2 cellular contexts compared by ENCODE assay signal in genomic region chr15:34360298-34360697, GRCh38.
TF ChIP-seq lines count a peak whose summit lies in the region.

No MANE protein-coding gene starts in this region.

TF ChIP-seq in SK-N-SH treated with all-trans-retinoic acid at 6 μM for 48 hours, 23 proteins besides CTCF, POLR2A, EP300 and RAD21:
- TF ChIP-seq RARB (CRISPR knock-in tag; IDR thresholded peaks at IDR 0.05): no peak
- no peak for TF ChIP-seq ZNF565 (CRISPR knock-in tag; conservative IDR thresholded peaks at IDR 0.05; ENCODE audit: low read depth)
- no peak for TF ChIP-seq TCF4 (CRISPR knock-in tag; IDR thresholded peaks at IDR 0.05; ENCODE audit: borderline replicate concordance)
- no peak for TF ChIP-seq ARNTL (CRISPR knock-in tag; IDR thresholded peaks at IDR 0.05; ENCODE audit: borderline replicate concordance, low read depth)
- no peak for TF ChIP-seq TOX (CRISPR knock-in tag; IDR thresholded peaks at IDR 0.05; ENCODE audit: borderline replicate concordance)
- no peak for TF ChIP-seq ZC3H10 (CRISPR knock-in tag; IDR thresholded peaks at IDR 0.05)
- TF ChIP-seq CSDC2 (CRISPR knock-in tag; IDR thresholded peaks at IDR 0.05): no peak
- TF ChIP-seq PATZ1 (CRISPR knock-in tag; IDR thresholded peaks at IDR 0.05; ENCODE audit: borderline replicate concordance): no peak
- no peak for TF ChIP-seq GLIS3 (CRISPR knock-in tag; IDR thresholded peaks at IDR 0.05)
- no peak for TF ChIP-seq BACH2 (CRISPR knock-in tag; IDR thresholded peaks at IDR 0.05; ENCODE audit: borderline replicate concordance)
- no peak for TF ChIP-seq PPARA (CRISPR knock-in tag; IDR thresholded peaks at IDR 0.05; ENCODE audit: borderline replicate concordance)
- no peak for TF ChIP-seq ZNF70 (CRISPR knock-in tag; IDR thresholded peaks at IDR 0.05)
- no peak for TF ChIP-seq ESRRG (CRISPR knock-in tag; IDR thresholded peaks at IDR 0.05)

TF ChIP-seq in SK-N-SH, 30 proteins besides CTCF, POLR2A, EP300 and RAD21:
- no peak for TF ChIP-seq TCF12 (IDR thresholded peaks at IDR 0.05)
- TF ChIP-seq CHD2 (IDR thresholded peaks at IDR 0.05; ENCODE audit: low read length, partially characterized antibody): no peak
- TF ChIP-seq FOXM1 (IDR thresholded peaks at IDR 0.05; ENCODE audit: low read depth): no peak
- TF ChIP-seq FOSL2 (IDR thresholded peaks at IDR 0.05; ENCODE audit: borderline replicate concordance, low read depth): no peak
- TF ChIP-seq YY1 (IDR thresholded peaks at IDR 0.05; ENCODE audit: low read depth): no peak
- no peak for TF ChIP-seq ELF1 (IDR thresholded peaks at IDR 0.05)
- TF ChIP-seq MXI1 (IDR thresholded peaks at IDR 0.05; ENCODE audit: low read depth, low read length): no peak
- no peak for TF ChIP-seq FOXJ3 (CRISPR knock-in tag; IDR thresholded peaks at IDR 0.05)
- no peak for TF ChIP-seq EZH2phosphoT487 (IDR thresholded peaks at IDR 0.05; ENCODE audit: borderline replicate concordance, low read depth)
- TF ChIP-seq REST (IDR thresholded peaks at IDR 0.05; ENCODE audit: low read depth, low read length): no peak
- TF ChIP-seq, protein P1, sequence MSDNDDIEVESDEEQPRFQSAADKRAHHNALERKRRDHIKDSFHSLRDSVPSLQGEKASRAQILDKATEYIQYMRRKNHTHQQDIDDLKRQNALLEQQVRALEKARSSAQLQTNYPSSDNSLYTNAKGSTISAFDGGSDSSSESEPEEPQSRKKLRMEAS (IDR thresholded peaks at IDR 0.05; ENCODE audit: low read depth): no peak
- TF ChIP-seq TAF1 (IDR thresholded peaks at IDR 0.05; ENCODE audit: borderline replicate concordance, low read depth, low read length): no peak
- TF ChIP-seq JUND (IDR thresholded peaks at IDR 0.05): no peak
- no peak for TF ChIP-seq IRF3 (IDR thresholded peaks at IDR 0.05; ENCODE audit: low read depth, low read length)
- TF ChIP-seq NFIC (IDR thresholded peaks at IDR 0.05; ENCODE audit: borderline replicate concordance): no peak
- no peak for TF ChIP-seq USF2 (IDR thresholded peaks at IDR 0.05; ENCODE audit: borderline replicate concordance, low read depth, low read length)
- no peak for TF ChIP-seq RFX5 (IDR thresholded peaks at IDR 0.05; ENCODE audit: low read length)
- no peak for TF ChIP-seq GABPA (IDR thresholded peaks at IDR 0.05; ENCODE audit: low read depth)
